ENCODE assay signal across 32 cellular contexts in the genomic region with DNA sequence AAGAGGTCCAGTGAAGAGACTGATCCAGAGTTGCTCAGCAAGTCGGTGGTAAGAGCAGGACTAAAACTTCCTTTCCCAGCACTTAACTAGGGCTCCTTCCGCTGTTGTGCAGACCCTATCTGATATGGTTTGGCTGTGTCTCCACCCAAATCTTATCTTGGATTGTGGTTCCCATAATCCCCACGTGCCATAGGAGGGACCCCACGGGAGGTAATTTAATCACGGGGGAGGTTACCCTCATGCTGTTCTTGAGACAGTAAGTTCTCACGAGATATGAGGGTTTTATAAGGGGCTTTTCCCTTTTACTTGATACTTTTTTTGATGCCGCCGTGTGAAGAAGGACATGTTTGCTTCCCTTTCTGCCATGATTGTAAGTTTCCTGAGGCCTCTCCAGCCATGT.
"Had no signal": no experiment of that assay in that cellular context is flagged by ENCODE, and none has a peak within 500 bp of the region (broad histone marks: within the 10 kb centered on the region; RNA-seq: fewer than 3 reads in every experiment).

No MANE protein-coding gene starts in this region.

- H3K9me3 ChIP-seq: adrenal gland, body of pancreas, colonic mucosa had no signal

- DNase-seq: activated CD4-positive, alpha-beta memory T cell treated with anti-CD3 and anti-CD28 coated beads for 36 hours; activated CD4-positive, alpha-beta T cell treated with anti-CD3 and anti-CD28 coated beads for 36 hours; activated CD4-positive, alpha-beta T cell treated with anti-CD3 and anti-CD28 coated beads, Interleukin-2, amount 10 ng/mL, durations not matched to agents 24 days and 14 days; activated CD4-positive, CD25-positive, alpha-beta regulatory T cell; activated CD4-positive, CD25-positive, alpha-beta regulatory T cell treated with anti-CD3 and anti-CD28 coated beads, Interleukin-2, amount 50 U/mL, for 72 hours; activated CD8-positive, alpha-beta memory T cell treated with anti-CD3 and anti-CD28 coated beads, Interleukin-2, amount 50 U/mL, for 48 hours; activated gamma-delta T cell; activated naive CD4-positive, alpha-beta T cell; activated naive CD8-positive, alpha-beta T cell treated with anti-CD3 and anti-CD28 coated beads for 36 hours; activated naive CD8-positive, alpha-beta T cell treated with anti-CD3 and anti-CD28 coated beads, Interleukin-2, amount 50 U/mL, for 24 hours; activated T-cell treated with anti-CD3 and anti-CD28 coated beads for 4 hours; activated T-cell treated with anti-CD3 and anti-CD28 coated beads, Interleukin-2, amount 50 U/mL, for 24 hours; activated T-cell treated with anti-CD3 and anti-CD28 coated beads, Interleukin-2, amount 50 U/mL, for 72 hours; adrenal gland; amygdala; aorta; body of pancreas; central memory CD4-positive, alpha-beta T cell; cerebellar nuclear complex; colonic mucosa; effector CD8-positive, alpha-beta T cell; foreskin fibroblast; head of caudate nucleus; T-helper 1 cell; T-helper 17 cell; T1000; WERI-Rb-1 had no signal

- H3K27ac Mint-ChIP-seq: activated CD4-positive, alpha-beta memory T cell treated with anti-CD3 and anti-CD28 coated beads for 36 hours; activated CD4-positive, alpha-beta T cell treated with anti-CD3 and anti-CD28 coated beads for 36 hours; activated CD4-positive, alpha-beta T cell treated with anti-CD3 and anti-CD28 coated beads, Interleukin-2, amount 10 ng/mL, durations not matched to agents 24 days and 14 days; activated naive CD4-positive, alpha-beta T cell treated with anti-CD3 and anti-CD28 coated beads, Interleukin-2, amount 50 U/mL, for 24 hours; activated naive CD8-positive, alpha-beta T cell treated with anti-CD3 and anti-CD28 coated beads for 36 hours; activated naive CD8-positive, alpha-beta T cell treated with anti-CD3 and anti-CD28 coated beads, Interleukin-2, amount 50 U/mL, for 24 hours; activated T-cell treated with anti-CD3 and anti-CD28 coated beads, Interleukin-2, amount 50 U/mL, for 24 hours; activated T-cell treated with anti-CD3 and anti-CD28 coated beads, Interleukin-2, amount 50 U/mL, for 72 hours; T-helper 17 cell; T-helper 2 cell treated with Interferon-gamma antibody and Interleukin-4, amounts not matched to agents 5 μg/mL and 100 μg/mL, for 36 hours had no signal

- H3K4me3 Mint-ChIP-seq: activated CD4-positive, alpha-beta memory T cell treated with anti-CD3 and anti-CD28 coated beads for 36 hours; activated CD4-positive, alpha-beta T cell treated with anti-CD3 and anti-CD28 coated beads for 36 hours; activated CD4-positive, alpha-beta T cell treated with anti-CD3 and anti-CD28 coated beads, Interleukin-2, amount 10 ng/mL, durations not matched to agents 24 days and 14 days; activated naive CD4-positive, alpha-beta T cell treated with anti-CD3 and anti-CD28 coated beads, Interleukin-2, amount 50 U/mL, for 24 hours; activated naive CD8-positive, alpha-beta T cell treated with anti-CD3 and anti-CD28 coated beads for 36 hours; activated naive CD8-positive, alpha-beta T cell treated with anti-CD3 and anti-CD28 coated beads, Interleukin-2, amount 50 U/mL, for 24 hours; activated T-cell treated with anti-CD3 and anti-CD28 coated beads, Interleukin-2, amount 50 U/mL, for 24 hours; activated T-cell treated with anti-CD3 and anti-CD28 coated beads, Interleukin-2, amount 50 U/mL, for 72 hours; T-helper 17 cell; T-helper 2 cell treated with Interferon-gamma antibody and Interleukin-4, amounts not matched to agents 5 μg/mL and 100 μg/mL, for 36 hours had no signal

- H3K36me3 ChIP-seq: adrenal gland, cardiac muscle cell, colonic mucosa, WERI-Rb-1 had no signal

- H3K27me3 ChIP-seq: adrenal gland, body of pancreas, cardiac muscle cell, colonic mucosa had no signal

- H3K27ac ChIP-seq: adrenal gland, body of pancreas, cardiac muscle cell, colonic mucosa, WERI-Rb-1 had no signal

- H3K36me3 Mint-ChIP-seq: activated CD4-positive, alpha-beta memory T cell treated with anti-CD3 and anti-CD28 coated beads for 36 hours; activated naive CD4-positive, alpha-beta T cell treated with anti-CD3 and anti-CD28 coated beads, Interleukin-2, amount 50 U/mL, for 24 hours; activated naive CD8-positive, alpha-beta T cell treated with anti-CD3 and anti-CD28 coated beads for 36 hours had no signal

- H3K4me1 Mint-ChIP-seq: activated CD4-positive, alpha-beta T cell treated with anti-CD3 and anti-CD28 coated beads for 36 hours; activated CD4-positive, alpha-beta T cell treated with anti-CD3 and anti-CD28 coated beads, Interleukin-2, amount 10 ng/mL, durations not matched to agents 24 days and 14 days; activated naive CD4-positive, alpha-beta T cell treated with anti-CD3 and anti-CD28 coated beads, Interleukin-2, amount 50 U/mL, for 24 hours; activated naive CD8-positive, alpha-beta T cell treated with anti-CD3 and anti-CD28 coated beads for 36 hours; activated naive CD8-positive, alpha-beta T cell treated with anti-CD3 and anti-CD28 coated beads, Interleukin-2, amount 50 U/mL, for 24 hours had no signal

- H3K4me3 ChIP-seq: adrenal gland, body of pancreas, cardiac muscle cell, colonic mucosa had no signal

- FAIRE-seq: frontal cortex had no signal

- H3K4me1 ChIP-seq: adrenal gland, body of pancreas, colonic mucosa had no signal

- H3K27me3 Mint-ChIP-seq: activated CD4-positive, alpha-beta memory T cell treated with anti-CD3 and anti-CD28 coated beads for 36 hours; activated CD4-positive, alpha-beta T cell treated with anti-CD3 and anti-CD28 coated beads for 36 hours; activated CD4-positive, alpha-beta T cell treated with anti-CD3 and anti-CD28 coated beads, Interleukin-2, amount 10 ng/mL, durations not matched to agents 24 days and 14 days; activated naive CD4-positive, alpha-beta T cell treated with anti-CD3 and anti-CD28 coated beads, Interleukin-2, amount 50 U/mL, for 24 hours; activated naive CD8-positive, alpha-beta T cell treated with anti-CD3 and anti-CD28 coated beads for 36 hours; activated naive CD8-positive, alpha-beta T cell treated with anti-CD3 and anti-CD28 coated beads, Interleukin-2, amount 50 U/mL, for 24 hours; activated T-cell treated with anti-CD3 and anti-CD28 coated beads, Interleukin-2, amount 50 U/mL, for 24 hours had no signal

- H3K9me3 Mint-ChIP-seq: activated CD4-positive, alpha-beta memory T cell treated with anti-CD3 and anti-CD28 coated beads for 36 hours; activated CD4-positive, alpha-beta T cell treated with anti-CD3 and anti-CD28 coated beads, Interleukin-2, amount 10 ng/mL, durations not matched to agents 24 days and 14 days; activated naive CD4-positive, alpha-beta T cell treated with anti-CD3 and anti-CD28 coated beads, Interleukin-2, amount 50 U/mL, for 24 hours; activated naive CD8-positive, alpha-beta T cell treated with anti-CD3 and anti-CD28 coated beads for 36 hours; activated naive CD8-positive, alpha-beta T cell treated with anti-CD3 and anti-CD28 coated beads, Interleukin-2, amount 50 U/mL, for 24 hours; activated T-cell treated with anti-CD3 and anti-CD28 coated beads, Interleukin-2, amount 50 U/mL, for 24 hours; activated T-cell treated with anti-CD3 and anti-CD28 coated beads, Interleukin-2, amount 50 U/mL, for 72 hours; T-helper 2 cell treated with Interferon-gamma antibody and Interleukin-4, amounts not matched to agents 5 μg/mL and 100 μg/mL, for 36 hours had no signal

- ATAC-seq: activated CD4-positive, alpha-beta T cell treated with anti-CD3 and anti-CD28 coated beads for 36 hours; activated naive CD8-positive, alpha-beta T cell treated with anti-CD3 and anti-CD28 coated beads, Interleukin-2, amount 50 U/mL, for 24 hours; activated T-cell treated with anti-CD3 and anti-CD28 coated beads, Interleukin-2, amount 50 U/mL, for 72 hours; body of pancreas; esophagus mucosa; T-helper 17 cell had no signal
